Comparison of ENCODE assay signal across 29 cellular contexts in the genomic region with DNA sequence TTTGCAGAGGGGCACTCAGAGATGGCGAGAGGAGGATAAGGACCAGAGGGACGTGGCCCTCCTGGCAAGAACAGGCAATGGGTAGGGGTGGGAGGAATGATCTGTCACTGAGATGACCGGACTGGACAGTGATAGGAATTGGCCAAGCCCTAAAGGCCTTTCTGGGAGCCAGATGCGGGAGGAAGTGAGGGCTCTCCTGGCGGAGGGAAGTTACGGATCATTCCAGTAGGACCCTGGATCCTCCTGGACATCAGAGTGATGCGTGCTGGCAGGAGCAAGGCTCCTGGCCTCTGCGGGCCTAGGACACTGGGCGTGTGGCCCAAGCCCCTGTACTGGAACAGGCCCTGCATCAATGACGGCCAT. TPM values are rescaled to one million over a fixed set of nuclear protein-coding genes. Genes with fewer than 3 reads are reported as not detected.
DNase-seq lines count a peak whose midpoint lies in the region; ATAC-seq, FAIRE-seq and TF ChIP-seq lines count a peak whose summit lies in the region.
"Had no signal": no experiment of that assay in that cellular context is flagged by ENCODE, and none has a peak within 500 bp of the region (broad histone marks: within the 10 kb centered on the region; RNA-seq: fewer than 3 reads in every experiment).

No MANE protein-coding gene starts in this region.

- H3K4me3 ChIP-seq in SK-N-SH (ENCODE audit: low read depth in 2 of 2, low read length in 1 of 2) = no peak overlapping the region
- H3K4me3 ChIP-seq in K562 = no peak overlapping the region
- H3K4me3 ChIP-seq: breast epithelium, psoas muscle, thoracic aorta had no signal

- peaks cover 31 to 59% of the 10 kb centered on the region in 2 experiments for H3K36me3 ChIP-seq in SK-N-SH (replicated peaks in 1 of 2; ENCODE audit: control insufficient read depth in 1 of 2, insufficient read depth in 2 of 2, low read length in 1 of 2)
- H3K36me3 ChIP-seq in K562 (ENCODE audit: control insufficient read depth, insufficient read depth, low read length) = peaks cover 53% of the 10 kb centered on the region

- H3F3A ChIP-seq in SK-N-SH (replicated peaks; ENCODE audit: insufficient read depth) = no peaks in the 10 kb centered on the region

- DNase-seq in SK-N-SH (peak; percentile 34), GM13976 (ENCODE audit: low spot score) (peak; percentile 21), K562 (ENCODE audit: extremely low read depth in 1 of 4, low spot score in 3 of 4) (peak in 1 of 4 experiments; percentile 9), nephron progenitor cell (no peak), HUDEP-2 (lab: John Stamatoyannopoulos, UW; ENCODE audit: unreplicated experiment in 76 of 76) (no peak), NCI-H1436 treated with DMSO at 0.1 percent for 48 hours (lab: John Stamatoyannopoulos, UW) (no peak)
- DNase-seq: activated CD4-positive, alpha-beta T cell treated with anti-CD3 and anti-CD28 coated beads, Interleukin-2, amount 10 ng/mL, durations not matched to agents 7 days and 5 days; cortex of kidney; Karpas-422; left cardiac atrium; MV-4-11; NCI-H510A; SHP77; stimulated activated CD4-positive, alpha-beta T cell treated with anti-CD3 and anti-CD28 coated beads, Interleukin-15, amount 100 ng/mL, for 24 hours; stimulated activated naive CD4-positive, alpha-beta T cell had no signal

- peaks cover 80% of the 10 kb centered on the region for H3K36me3 Mint-ChIP-seq in nephron progenitor cell (ENCODE audit: low read depth)
- H3K36me3 Mint-ChIP-seq: memory B cell had no signal

- H3K9me3 Mint-ChIP-seq in nephron progenitor cell = peaks cover 38% of the 10 kb centered on the region
- H3K9me3 Mint-ChIP-seq: activated naive CD4-positive, alpha-beta T cell treated with anti-CD3 and anti-CD28 coated beads, Interleukin-2, amount 50 U/mL, for 24 hours had no signal

- TF ChIP-seq CTCF in SK-N-SH (IDR thresholded peaks at IDR 0.05) = no peak
- no peak for TF ChIP-seq CTCF in GM13976 (IDR thresholded peaks at IDR 0.05; ENCODE audit: borderline replicate concordance, control extremely low read depth, extremely low read depth, insufficient read depth, missing control alignments)
- no peak for TF ChIP-seq CTCF in K562 (IDR thresholded peaks at IDR 0.05 in 2 of 3, conservative IDR thresholded peaks at IDR 0.05 in 1 of 3; ENCODE audit: insufficient read depth in 2 of 3, low read depth in 1 of 3, low read length in 3 of 3)
- no peak for TF ChIP-seq CTCF in nephron progenitor cell (IDR thresholded peaks at IDR 0.05)

- ATAC-seq in SK-N-SH treated with all-trans-retinoic acid at 6 μM for 48 hours = no peak
- peak; percentile 44; the same call in 2 of the 3 replicates for ATAC-seq in K562
- no peak for ATAC-seq in HG02571 (IDR thresholded peaks at IDR 0.05; ENCODE audit: unreplicated experiment)
- ATAC-seq: left cardiac atrium, psoas muscle had no signal

- H3K27me3 Mint-ChIP-seq in nephron progenitor cell (ENCODE audit: low read depth, poor library complexity) = peaks cover 3% of the 10 kb centered on the region
- H3K27me3 Mint-ChIP-seq: activated CD4-positive, alpha-beta T cell treated with anti-CD3 and anti-CD28 coated beads, Interleukin-2, amount 10 ng/mL, durations not matched to agents 7 days and 5 days; activated naive CD4-positive, alpha-beta T cell treated with anti-CD3 and anti-CD28 coated beads, Interleukin-2, amount 50 U/mL, for 24 hours had no signal

- peak overlapping the region; percentile 53 for H3K27ac Mint-ChIP-seq in nephron progenitor cell
- H3K27ac Mint-ChIP-seq: activated CD4-positive, alpha-beta T cell treated with anti-CD3 and anti-CD28 coated beads, Interleukin-2, amount 10 ng/mL, durations not matched to agents 7 days and 5 days; activated naive CD4-positive, alpha-beta T cell treated with anti-CD3 and anti-CD28 coated beads, Interleukin-2, amount 50 U/mL, for 24 hours; activated T-helper 1 cell treated with anti-CD3 and anti-CD28 coated beads, Interleukin-12 subunit alpha, Interleukin-12 subunit beta, Interleukin-2, Interleukin-4 antibody, amounts not matched to agents 30 ng/mL and 10 ng/mL and 1 ng/mL, durations not matched to agents 14 hours and 24 hours and 36 hours; memory B cell had no signal

- H3K4me1 ChIP-seq in SK-N-SH (ENCODE audit: control insufficient read depth in 1 of 2, insufficient read depth in 2 of 2, low read depth in 1 of 2, low read length in 1 of 2) = no peaks in the 10 kb centered on the region
- H3K4me1 ChIP-seq in K562 (replicated peaks in 1 of 2; ENCODE audit: control insufficient read depth in 2 of 2, insufficient read depth in 2 of 2, low read length in 2 of 2) = no peaks in the 10 kb centered on the region; a peak in 1 of 5 replicates
- H3K4me1 ChIP-seq: breast epithelium, psoas muscle had no signal

- H3K4me1 Mint-ChIP-seq in nephron progenitor cell = no peaks in the 10 kb centered on the region
- H3K4me1 Mint-ChIP-seq: activated CD4-positive, alpha-beta T cell treated with anti-CD3 and anti-CD28 coated beads, Interleukin-2, amount 10 ng/mL, durations not matched to agents 7 days and 5 days; activated naive CD4-positive, alpha-beta T cell treated with anti-CD3 and anti-CD28 coated beads, Interleukin-2, amount 50 U/mL, for 24 hours; memory B cell had no signal

- H3K4me2 ChIP-seq in SK-N-SH = no peak overlapping the region
- H3K4me2 ChIP-seq in K562 (ENCODE audit: insufficient read depth, low read length) = no peak overlapping the region

- 0 out of 2 replicates have a peak, but pooled peaks have one; percentile 34 for TF ChIP-seq POLR2A in K562 (conservative IDR thresholded peaks at IDR 0.05)

- in situ Hi-C loops in GM13976 (cut with MboI; ENCODE audit: low sequenced_read_pairs, unreplicated experiment) (no loop called here), K562 (cut with MboI) (no loop called here)

- H3K9me2 ChIP-seq in SK-N-SH = no peaks in the 10 kb centered on the region

- intact Hi-C loops in K562 (cut with micrococcal nuclease) = no loop called here

- TF ChIP-seq EP300 in SK-N-SH (IDR thresholded peaks at IDR 0.05; ENCODE audit: borderline replicate concordance in 1 of 2, low read depth in 1 of 2, low read length in 1 of 2) (no peak), K562 (IDR thresholded peaks at IDR 0.05; ENCODE audit: low read length) (no peak)

- no peak for FAIRE-seq in K562 (lab: Jason Lieb, UNC)
- FAIRE-seq: D721Med, frontal cortex, GM12892, HTR-8/SVneo had no signal

- H3K9me3 ChIP-seq in SK-N-SH (no peaks in the 10 kb centered on the region), K562 (replicated peaks; ENCODE audit: control insufficient read depth, insufficient read depth, low read depth, low read length) (peaks cover 5% of the 10 kb centered on the region; the same call in 1 of the 2 replicates)
- H3K9me3 ChIP-seq: breast epithelium, psoas muscle, thoracic aorta had no signal

- TF ChIP-seq RAD21 in SK-N-SH (IDR thresholded peaks at IDR 0.05; ENCODE audit: low read length) = no peak
- no peak for TF ChIP-seq RAD21 in K562 (CRISPR knock-in tag; conservative IDR thresholded peaks at IDR 0.05 in 1 of 2, IDR thresholded peaks at IDR 0.05 in 1 of 2)

- H3K27ac ChIP-seq in SK-N-SH (ENCODE audit: low read depth in 2 of 2, low read length in 1 of 2) (no peak overlapping the region), K562 (ENCODE audit: extremely low read depth, low read depth, low read length) (no peak overlapping the region)
- H3K27ac ChIP-seq: 22Rv1, breast epithelium, C4-2B, psoas muscle, thoracic aorta had no signal

- BruUV-seq in K562 (replicated peaks; lab: Mats Ljungman, UMichigan) = no TSS peak

- H2AFZ ChIP-seq in SK-N-SH (ENCODE audit: low read depth) = no peak overlapping the region
- no peak overlapping the region for H2AFZ ChIP-seq in K562 (ENCODE audit: low read depth, low read length)

- no peaks in the 10 kb centered on the region for H3K79me2 ChIP-seq in SK-N-SH (ENCODE audit: insufficient read depth)
- H3K79me2 ChIP-seq in K562 (ENCODE audit: control insufficient read depth, insufficient read depth, low read length) = no peaks in the 10 kb centered on the region

- H3K4me3 Mint-ChIP-seq in nephron progenitor cell = no peak overlapping the region
- H3K4me3 Mint-ChIP-seq: activated CD4-positive, alpha-beta T cell treated with anti-CD3 and anti-CD28 coated beads, Interleukin-2, amount 10 ng/mL, durations not matched to agents 7 days and 5 days; activated naive CD4-positive, alpha-beta T cell treated with anti-CD3 and anti-CD28 coated beads, Interleukin-2, amount 50 U/mL, for 24 hours; activated T-helper 1 cell treated with anti-CD3 and anti-CD28 coated beads, Interleukin-12 subunit alpha, Interleukin-12 subunit beta, Interleukin-2, Interleukin-4 antibody, amounts not matched to agents 30 ng/mL and 10 ng/mL and 1 ng/mL, durations not matched to agents 14 hours and 24 hours and 36 hours; memory B cell had no signal

- WGBS in SK-N-SH (ENCODE audit: low lambda C conversion rate) = 85% methylated on average over 8 of the region's 10 CpGs
- WGBS in K562 (ENCODE audit: insufficient coverage, low coverage, missing lambda C conversion rate) = 80% methylated on average over 7 of the region's 10 CpGs

- no peaks in the 10 kb centered on the region for H4K20me1 ChIP-seq in SK-N-SH (ENCODE audit: insufficient read depth)
- H4K20me1 ChIP-seq in K562 (replicated peaks; ENCODE audit: control insufficient read depth, insufficient read depth, low read length) = no peaks in the 10 kb centered on the region

- POLR2A ChIA-PET in SK-N-SH (lab: Yijun Ruan, JAX) = no interaction called here
- POLR2A ChIA-PET in K562 (lab: Yijun Ruan, JAX) = interaction anchor here (0.6 kb wide), 1 partner anchor 136 kb away, joined by 3 read pairs; no protein-coding TSS in a partner anchor

- no peaks in the 10 kb centered on the region for H3K27me3 ChIP-seq in SK-N-SH (ENCODE audit: insufficient read depth)
- no peaks in the 10 kb centered on the region for H3K27me3 ChIP-seq in K562 (ENCODE audit: control insufficient read depth in 2 of 2, insufficient read depth in 2 of 2, low read length in 2 of 2)
- H3K27me3 ChIP-seq: breast epithelium had no signal

- no peaks in the 10 kb centered on the region for H3K9me1 ChIP-seq in K562 (ENCODE audit: control insufficient read depth, insufficient read depth, low read length)

- no peak overlapping the region for H3K9ac ChIP-seq in SK-N-SH
- H3K9ac ChIP-seq in K562 (ENCODE audit: insufficient read depth in 1 of 2, low read depth in 2 of 2, low read length in 2 of 2) = no peak overlapping the region

- CTCF ChIA-PET in SK-N-SH (lab: Yijun Ruan, JAX) = interaction anchor here (3.1 kb wide), 1 partner anchor 15 kb away, joined by 10 read pairs; no protein-coding TSS in a partner anchor
- CTCF ChIA-PET in K562 (lab: Yijun Ruan, JAX; ENCODE audit: low intra/inter-chr PET ratio) = no interaction called here

RNA-seq across cellular contexts. Expression of gene KIF7, which starts 23.4 kb away (rescaled TPM):
- 11.2 and 12.0 TPM in 2 replicates for polyA plus RNA-seq in SK-N-SH (2012; rRNA removed)
- 5.8 and 7.6 TPM in 2 replicates for polyA plus RNA-seq in SK-N-SH (2012; cell fraction: cytosol; rRNA removed)
- 26.1 and 33.6 TPM in 2 replicates for polyA plus RNA-seq in SK-N-SH (2012; cell fraction: nucleus; rRNA removed)
- 4.9 and 14.4 TPM in 2 replicates for total RNA-seq in K562 (2011; cell fraction: chromatin; rRNA removed; ENCODE audit: low replicate concordance)
- total RNA-seq in K562 (2011; cell fraction: nucleolus; rRNA removed) = 4.2 and 7.3 TPM in 2 replicates
- 2.7 and 3.1 TPM in 2 replicates for total RNA-seq in K562 (2011; cell fraction: nucleoplasm; rRNA removed)
- total RNA-seq in K562 (2014; rRNA removed) = 1.6 and 2.0 TPM in 2 replicates
- total RNA-seq in K562 (2014; rRNA removed; fragmentation: Illumina TruSeq; extraction: Trizol) = 0.15 and 0.35 TPM in 2 replicates
- total RNA-seq in K562 (2015; rRNA removed; fragmentation: Illumina TruSeq; extraction: Trizol) = 0.58 and 0.64 TPM in 2 replicates
- total RNA-seq in K562 (2021) = 1.7 and 1.8 TPM in 2 replicates
- 1.3 and 1.7 TPM in 2 replicates for polyA plus RNA-seq in K562 (2011; rRNA removed)
- polyA plus RNA-seq in K562 (2011; cell fraction: cytosol; rRNA removed) = 1.1 and 2.7 TPM in 2 replicates
- polyA plus RNA-seq in K562 (2011; cell fraction: nucleus; rRNA removed) = 4.3 and 6.8 TPM in 2 replicates
- polyA plus RNA-seq in K562 (2012) = 0.96 and 1.1 TPM in 2 replicates
- polyA plus RNA-seq in K562 (2014; fragmentation: Illumina TruSeq; extraction: Trizol) = 0.49 and 0.69 TPM in 2 replicates
- polyA plus RNA-seq in K562 (2014; fragmentation: Nextera tagmentation; extraction: Ambion mirVana) = under 1 TPM; 0.04 to 0.06 TPM
- polyA plus RNA-seq in K562 (2014; rRNA removed) = 1.9 and 3.1 TPM in 2 replicates
- 0.45 and 1.2 TPM in 2 replicates for polyA minus RNA-seq in K562 (2011; rRNA and poly(A)+ RNA removed)
- polyA minus RNA-seq in K562 (2011; cell fraction: cytosol; rRNA and poly(A)+ RNA removed) = 0.82 and 1.5 TPM in 2 replicates
- polyA minus RNA-seq in K562 (2011; cell fraction: nucleus; rRNA and poly(A)+ RNA removed) = 1.2 and 2.8 TPM in 2 replicates

RNA-seq across cellular contexts. Expression of gene PLIN1, which starts 47.3 kb away (rescaled TPM):
- polyA plus RNA-seq in SK-N-SH (2012; rRNA removed) (0.08 TPM in 2 replicates), K562 (2011; rRNA removed) (not detected in 2 replicates), K562 (2014; fragmentation: Illumina TruSeq; extraction: Trizol) (not detected in 2 replicates), K562 (2014; fragmentation: Nextera tagmentation; extraction: Ambion mirVana) (not detected), K562 (2014; rRNA removed) (not detected in 2 replicates)
- polyA plus RNA-seq in SK-N-SH (2012; cell fraction: cytosol; rRNA removed) = 0.09 and 0.10 TPM in 2 replicates
- 0.39 and 0.40 TPM in 2 replicates for polyA plus RNA-seq in SK-N-SH (2012; cell fraction: nucleus; rRNA removed)
- total RNA-seq in K562 (2011; cell fraction: chromatin; rRNA removed; ENCODE audit: low replicate concordance) = not detected in 2 replicates
- total RNA-seq in K562 (2011; cell fraction: nucleolus; rRNA removed) = not detected in 2 replicates
- not detected in 2 replicates for total RNA-seq in K562 (2011; cell fraction: nucleoplasm; rRNA removed)
- total RNA-seq in K562 (2014; rRNA removed) (not detected in 2 replicates), K562 (2014; rRNA removed; fragmentation: Illumina TruSeq; extraction: Trizol) (not detected in 2 replicates), K562 (2015; rRNA removed; fragmentation: Illumina TruSeq; extraction: Trizol) (not detected in 2 replicates), K562 (2021) (not detected in 2 replicates)
- polyA plus RNA-seq in K562 (2011; cell fraction: cytosol; rRNA removed) = not detected in 2 replicates
- polyA plus RNA-seq in K562 (2011; cell fraction: nucleus; rRNA removed) = not detected in 2 replicates
- not detected in 2 replicates for polyA plus RNA-seq in K562 (2012)
- not detected in 2 replicates for polyA minus RNA-seq in K562 (2011; rRNA and poly(A)+ RNA removed)
- polyA minus RNA-seq in K562 (2011; cell fraction: cytosol; rRNA and poly(A)+ RNA removed) = not detected in 2 replicates
- not detected in 2 replicates for polyA minus RNA-seq in K562 (2011; cell fraction: nucleus; rRNA and poly(A)+ RNA removed)
- total RNA-seq: activated T-helper 1 cell treated with anti-CD3 and anti-CD28 coated beads, Interleukin-12 subunit alpha, Interleukin-12 subunit beta, Interleukin-2, Interleukin-4 antibody, amounts not matched to agents 30 ng/mL and 10 ng/mL and 1 ng/mL, durations not matched to agents 14 hours and 24 hours and 36 hours had no signal

RNA-seq across cellular contexts. Expression of gene TICRR, which starts 56.6 kb away (rescaled TPM):
- polyA plus RNA-seq in SK-N-SH (2012; rRNA removed) (2.0 and 3.2 TPM in 2 replicates), K562 (2011; rRNA removed) (13.7 and 17.2 TPM in 2 replicates), K562 (2014; fragmentation: Illumina TruSeq; extraction: Trizol) (19.2 and 22.0 TPM in 2 replicates), K562 (2014; fragmentation: Nextera tagmentation; extraction: Ambion mirVana) (1 to 10 TPM in 1 of 2 experiments, under 1 TPM in 1; 0.84 to 1.0 TPM), K562 (2014; rRNA removed) (13.7 and 14.2 TPM in 2 replicates)
- 1.2 and 1.8 TPM in 2 replicates for polyA plus RNA-seq in SK-N-SH (2012; cell fraction: cytosol; rRNA removed)
- 6.9 and 7.1 TPM in 2 replicates for polyA plus RNA-seq in SK-N-SH (2012; cell fraction: nucleus; rRNA removed)
- 76.1 and 83.1 TPM in 2 replicates for total RNA-seq in K562 (2011; cell fraction: chromatin; rRNA removed; ENCODE audit: low replicate concordance)
- 43.7 and 48.0 TPM in 2 replicates for total RNA-seq in K562 (2011; cell fraction: nucleolus; rRNA removed)
- total RNA-seq in K562 (2011; cell fraction: nucleoplasm; rRNA removed) = 38.6 and 46.9 TPM in 2 replicates
- total RNA-seq in K562 (2014; rRNA removed) (13.8 and 14.8 TPM in 2 replicates), K562 (2014; rRNA removed; fragmentation: Illumina TruSeq; extraction: Trizol) (11.4 and 11.8 TPM in 2 replicates), K562 (2015; rRNA removed; fragmentation: Illumina TruSeq; extraction: Trizol) (11.9 and 12.3 TPM in 2 replicates), K562 (2021) (21.0 and 22.9 TPM in 2 replicates)
- 9.4 and 10.6 TPM in 2 replicates for polyA plus RNA-seq in K562 (2011; cell fraction: cytosol; rRNA removed)
- 45.6 and 60.9 TPM in 2 replicates for polyA plus RNA-seq in K562 (2011; cell fraction: nucleus; rRNA removed)
- 12.5 and 13.0 TPM in 2 replicates for polyA plus RNA-seq in K562 (2012)
- 24.1 and 29.5 TPM in 2 replicates for polyA minus RNA-seq in K562 (2011; rRNA and poly(A)+ RNA removed)
- polyA minus RNA-seq in K562 (2011; cell fraction: cytosol; rRNA and poly(A)+ RNA removed) = 14.7 and 15.0 TPM in 2 replicates
- polyA minus RNA-seq in K562 (2011; cell fraction: nucleus; rRNA and poly(A)+ RNA removed) = 32.3 and 48.4 TPM in 2 replicates
- total RNA-seq: thoracic aorta had no signal

RNA-seq across cellular contexts. Expression of gene PEX11A, which starts 58.7 kb away (rescaled TPM):
- polyA plus RNA-seq in SK-N-SH (2012; rRNA removed) (6.1 and 7.0 TPM in 2 replicates), K562 (2011; rRNA removed) (not detected in 2 replicates), K562 (2014; fragmentation: Illumina TruSeq; extraction: Trizol) (not detected in 2 replicates), K562 (2014; fragmentation: Nextera tagmentation; extraction: Ambion mirVana) (not detected), K562 (2014; rRNA removed) (not detected in 2 replicates)
- 5.9 and 6.6 TPM in 2 replicates for polyA plus RNA-seq in SK-N-SH (2012; cell fraction: cytosol; rRNA removed)
- polyA plus RNA-seq in SK-N-SH (2012; cell fraction: nucleus; rRNA removed) = 3.5 and 5.1 TPM in 2 replicates
- total RNA-seq in K562 (2011; cell fraction: chromatin; rRNA removed; ENCODE audit: low replicate concordance) = not detected in 2 replicates
- not detected in 2 replicates for total RNA-seq in K562 (2011; cell fraction: nucleolus; rRNA removed)
- total RNA-seq in K562 (2011; cell fraction: nucleoplasm; rRNA removed) = not detected in 2 replicates
- total RNA-seq in K562 (2014; rRNA removed) (not detected in 2 replicates), K562 (2014; rRNA removed; fragmentation: Illumina TruSeq; extraction: Trizol) (not detected in 2 replicates), K562 (2015; rRNA removed; fragmentation: Illumina TruSeq; extraction: Trizol) (not detected in 2 replicates), K562 (2021) (not detected in 2 replicates)
- not detected in 2 replicates for polyA plus RNA-seq in K562 (2011; cell fraction: cytosol; rRNA removed)
- not detected in 2 replicates for polyA plus RNA-seq in K562 (2011; cell fraction: nucleus; rRNA removed)
- 0.04 TPM in 1 of 2 replicates, not detected in the other for polyA plus RNA-seq in K562 (2012)
- polyA minus RNA-seq in K562 (2011; rRNA and poly(A)+ RNA removed) = not detected in 2 replicates
- polyA minus RNA-seq in K562 (2011; cell fraction: cytosol; rRNA and poly(A)+ RNA removed) = not detected in 2 replicates
- not detected in 2 replicates for polyA minus RNA-seq in K562 (2011; cell fraction: nucleus; rRNA and poly(A)+ RNA removed)

RNA-seq across cellular contexts. Expression of gene WDR93, which starts 58.7 kb away (rescaled TPM):
- polyA plus RNA-seq in SK-N-SH (2012; rRNA removed) (0.35 and 0.57 TPM in 2 replicates), K562 (2011; rRNA removed) (not detected in 2 replicates), K562 (2014; fragmentation: Illumina TruSeq; extraction: Trizol) (not detected in 2 replicates), K562 (2014; fragmentation: Nextera tagmentation; extraction: Ambion mirVana) (not detected), K562 (2014; rRNA removed) (not detected in 2 replicates)
- 0.28 and 0.30 TPM in 2 replicates for polyA plus RNA-seq in SK-N-SH (2012; cell fraction: cytosol; rRNA removed)
- polyA plus RNA-seq in SK-N-SH (2012; cell fraction: nucleus; rRNA removed) = 0.25 and 0.49 TPM in 2 replicates
- total RNA-seq in K562 (2011; cell fraction: chromatin; rRNA removed; ENCODE audit: low replicate concordance) = not detected in 2 replicates
- not detected in 2 replicates for total RNA-seq in K562 (2011; cell fraction: nucleolus; rRNA removed)
- not detected in 2 replicates for total RNA-seq in K562 (2011; cell fraction: nucleoplasm; rRNA removed)
- total RNA-seq in K562 (2014; rRNA removed) (not detected in 2 replicates), K562 (2014; rRNA removed; fragmentation: Illumina TruSeq; extraction: Trizol) (not detected in 2 replicates), K562 (2015; rRNA removed; fragmentation: Illumina TruSeq; extraction: Trizol) (not detected in 2 replicates), K562 (2021) (not detected in 2 replicates)
- polyA plus RNA-seq in K562 (2011; cell fraction: cytosol; rRNA removed) = not detected in 2 replicates
- polyA plus RNA-seq in K562 (2011; cell fraction: nucleus; rRNA removed) = not detected in 2 replicates
- polyA plus RNA-seq in K562 (2012) = not detected in 2 replicates
- not detected in 2 replicates for polyA minus RNA-seq in K562 (2011; rRNA and poly(A)+ RNA removed)
- polyA minus RNA-seq in K562 (2011; cell fraction: cytosol; rRNA and poly(A)+ RNA removed) = not detected in 2 replicates
- not detected in 2 replicates for polyA minus RNA-seq in K562 (2011; cell fraction: nucleus; rRNA and poly(A)+ RNA removed)
- total RNA-seq: activated CD4-positive, alpha-beta T cell treated with anti-CD3 and anti-CD28 coated beads, Interleukin-2, amount 10 ng/mL, durations not matched to agents 7 days and 5 days; activated T-helper 1 cell treated with anti-CD3 and anti-CD28 coated beads, Interleukin-12 subunit alpha, Interleukin-12 subunit beta, Interleukin-2, Interleukin-4 antibody, amounts not matched to agents 30 ng/mL and 10 ng/mL and 1 ng/mL, durations not matched to agents 14 hours and 24 hours and 36 hours; left cardiac atrium; psoas muscle; thoracic aorta had no signal

Comparison
In these comparisons a context has a peak if more than half of its experiments do, and no peak if none do; other contexts are left out.
1. DNase-seq: peak in SK-N-SH (single experiment) and GM13976 (single experiment); none in nephron progenitor cell (single experiment), HUDEP-2 (0 of 76) and NCI-H1436 treated with DMSO at 0.1 percent for 48 hours (single experiment).